In genomic region chr4:2907226-2907625, GRCh38 we compare ENCODE assay signal across 25 cellular contexts. TPM values are rescaled to one million over a fixed set of nuclear protein-coding genes. Genes with fewer than 3 reads are reported as not detected.
DNase-seq lines count a peak whose midpoint lies in the region; ATAC-seq, FAIRE-seq and TF ChIP-seq lines count a peak whose summit lies in the region.
"Had no signal": no experiment of that assay in that cellular context is flagged by ENCODE, and none has a peak within 500 bp of the region (broad histone marks: within the 10 kb centered on the region; RNA-seq: fewer than 3 reads in every experiment).

No MANE protein-coding gene starts in this region.

- DNase-seq in CD4-positive, CD25-positive, alpha-beta regulatory T cell, result no peak
- DNase-seq in kidney (peak; percentile 26), coronary artery (ENCODE audit: low spot score) (no peak)
- DNase-seq: C1 segment of cervical spinal cord, EL, endodermal cell, foreskin fibroblast, HFFc6, Kasumi-1, NCI-H69, right lobe of liver, SHP77, spleen had no signal

- H3K4me3 ChIP-seq in CD4-positive, CD25-positive, alpha-beta regulatory T cell (ENCODE audit: low read depth, low read length), result no peak overlapping the region
- H3K4me3 ChIP-seq in kidney (ENCODE audit: low read length in 2 of 2), result no peak overlapping the region
- no peak overlapping the region for H3K4me3 ChIP-seq in coronary artery
- H3K4me3 ChIP-seq: heart left ventricle, right lobe of liver, spleen, tibial nerve had no signal

- H3K27ac Mint-ChIP-seq in CD4-positive, CD25-positive, alpha-beta regulatory T cell, result peak overlapping the region in 2 of 3 donors; percentile 49 to 81
- H3K27ac Mint-ChIP-seq: activated T-helper 1 cell treated with anti-CD3 and anti-CD28 coated beads, Interleukin-12 subunit alpha, Interleukin-12 subunit beta, Interleukin-2, Interleukin-4 antibody, amounts not matched to agents 30 ng/mL and 10 ng/mL and 1 ng/mL, durations not matched to agents 14 hours and 24 hours and 36 hours; dendritic cell treated with granulocyte-macrophage colony-stimulating factor and Interleukin-4, amounts not matched to agents 40 ng/mL and 50 ng/mL, for 4 days; endodermal cell; HFFc6 had no signal

- H3K9me3 Mint-ChIP-seq in CD4-positive, CD25-positive, alpha-beta regulatory T cell, result no peaks in the 10 kb centered on the region
- H3K9me3 Mint-ChIP-seq: activated T-helper 1 cell treated with anti-CD3 and anti-CD28 coated beads, Interleukin-12 subunit alpha, Interleukin-12 subunit beta, Interleukin-2, Interleukin-4 antibody, amounts not matched to agents 30 ng/mL and 10 ng/mL and 1 ng/mL, durations not matched to agents 14 hours and 24 hours and 36 hours; dendritic cell treated with granulocyte-macrophage colony-stimulating factor and Interleukin-4, amounts not matched to agents 40 ng/mL and 50 ng/mL, for 4 days; endodermal cell; HFFc6 had no signal

- H3K4me1 ChIP-seq in CD4-positive, CD25-positive, alpha-beta regulatory T cell (ENCODE audit: control insufficient read depth, insufficient read depth, low read length, poor library complexity, severe bottlenecking), result peaks cover 11% of the 10 kb centered on the region
- no peaks in the 10 kb centered on the region for H3K4me1 ChIP-seq in kidney (ENCODE audit: control insufficient read depth in 1 of 2, insufficient read depth in 1 of 2, low read depth in 1 of 2, low read length in 2 of 2)

- no peaks in the 10 kb centered on the region for H3K27me3 ChIP-seq in CD4-positive, CD25-positive, alpha-beta regulatory T cell (ENCODE audit: control insufficient read depth, insufficient read depth, low read length)
- H3K27me3 ChIP-seq: heart left ventricle, right lobe of liver, spleen, tibial nerve had no signal

- no peak for FAIRE-seq in kidney (lab: Jason Lieb, UNC)
- FAIRE-seq: astrocyte, GM19239, H1 had no signal

- no peak overlapping the region for H3K4me3 Mint-ChIP-seq in CD4-positive, CD25-positive, alpha-beta regulatory T cell
- H3K4me3 Mint-ChIP-seq: activated T-helper 1 cell treated with anti-CD3 and anti-CD28 coated beads, Interleukin-12 subunit alpha, Interleukin-12 subunit beta, Interleukin-2, Interleukin-4 antibody, amounts not matched to agents 30 ng/mL and 10 ng/mL and 1 ng/mL, durations not matched to agents 14 hours and 24 hours and 36 hours; dendritic cell treated with granulocyte-macrophage colony-stimulating factor and Interleukin-4, amounts not matched to agents 40 ng/mL and 50 ng/mL, for 4 days; endodermal cell; HFFc6 had no signal

- peaks cover 85% of the 10 kb centered on the region for H3K36me3 ChIP-seq in CD4-positive, CD25-positive, alpha-beta regulatory T cell (ENCODE audit: control insufficient read depth, insufficient read depth, low read length)
- H3K36me3 ChIP-seq in kidney (ENCODE audit: control insufficient read depth in 1 of 2, insufficient read depth in 2 of 2, low read length in 2 of 2), result peaks cover 70 to 78% of the 10 kb centered on the region in 2 donors

- H3K27ac ChIP-seq in 22Rv1 (peak overlapping the region; percentile 68), VCaP (peak overlapping the region; percentile 98), kidney (ENCODE audit: low read depth in 2 of 2, low read length in 2 of 2) (no peak overlapping the region), coronary artery (no peak overlapping the region)
- H3K27ac ChIP-seq in CD4-positive, CD25-positive, alpha-beta regulatory T cell (ENCODE audit: insufficient read depth, low read length, poor library complexity, severe bottlenecking), result no peak overlapping the region
- H3K27ac ChIP-seq: heart left ventricle, tibial nerve had no signal

- intact Hi-C loops in kidney (cut with DNase I), result no loop called here

- H3K9me3 ChIP-seq in CD4-positive, CD25-positive, alpha-beta regulatory T cell (ENCODE audit: control insufficient read depth in 2 of 2, low read length in 2 of 2), result no peaks in the 10 kb centered on the region
- no peaks in the 10 kb centered on the region for H3K9me3 ChIP-seq in kidney (ENCODE audit: control insufficient read depth in 1 of 2, low read length in 2 of 2)
- H3K9me3 ChIP-seq: heart left ventricle, right lobe of liver, spleen, tibial nerve had no signal

- H3K27me3 Mint-ChIP-seq in CD4-positive, CD25-positive, alpha-beta regulatory T cell, result no peaks in the 10 kb centered on the region
- H3K27me3 Mint-ChIP-seq: dendritic cell treated with granulocyte-macrophage colony-stimulating factor and Interleukin-4, amounts not matched to agents 40 ng/mL and 50 ng/mL, for 4 days had no signal

- H3K36me3 Mint-ChIP-seq in CD4-positive, CD25-positive, alpha-beta regulatory T cell, result peaks cover 48% of the 10 kb centered on the region

- TF ChIP-seq CTCF in 22Rv1 (IDR thresholded peaks at IDR 0.05), result no peak
- TF ChIP-seq CTCF in VCaP (conservative IDR thresholded peaks at IDR 0.05), result no peak
- TF ChIP-seq CTCF in kidney (IDR thresholded peaks at IDR 0.05; ENCODE audit: borderline replicate concordance, extremely low read depth, insufficient read depth), result no peak
- TF ChIP-seq CTCF in coronary artery (IDR thresholded peaks at IDR 0.05), result no peak

- H3K4me1 Mint-ChIP-seq in CD4-positive, CD25-positive, alpha-beta regulatory T cell, result peaks cover 0 to 19% (median 12%) of the 10 kb centered on the region in 4 donors

- no peak overlapping the region for H3K9ac ChIP-seq in kidney (ENCODE audit: low read length in 2 of 2)

- ATAC-seq in CD4-positive, CD25-positive, alpha-beta regulatory T cell (ENCODE audit: low read depth in 2 of 2), result no peak
- no peak for ATAC-seq in esophagus mucosa
- ATAC-seq in HG03135 (IDR thresholded peaks at IDR 0.05; ENCODE audit: unreplicated experiment), result no peak
- ATAC-seq: heart left ventricle, Panc1 had no signal

RNA-seq across cellular contexts. Expression of gene NOP14, which starts 56.0 kb away (rescaled TPM):
- total RNA-seq in CD4-positive, CD25-positive, alpha-beta regulatory T cell, result 25.8 TPM
- polyA plus RNA-seq in CD4-positive, CD25-positive, alpha-beta regulatory T cell, result 10 to 100 TPM in 2 of 4 donors, 1 to 10 TPM in 2; 7.6 to 15.0 (median 9.7) TPM
- 22.0 TPM for total RNA-seq in kidney
- polyA plus RNA-seq in kidney (ENCODE audit: insufficient read depth, low read depth, low replicate concordance), result 15.1 TPM
- total RNA-seq in esophagus mucosa, result 28.7 TPM

RNA-seq across cellular contexts. Expression of gene GRK4, which starts 56.1 kb away (rescaled TPM):
- 2.8 TPM for total RNA-seq in CD4-positive, CD25-positive, alpha-beta regulatory T cell
- polyA plus RNA-seq in CD4-positive, CD25-positive, alpha-beta regulatory T cell, result 1 to 10 TPM in 2 of 4 donors, under 1 TPM in 2; 0.64 to 1.3 (median 1.0) TPM
- 4.3 TPM for total RNA-seq in kidney
- 4.3 TPM for polyA plus RNA-seq in kidney (ENCODE audit: insufficient read depth, low read depth, low replicate concordance)
- total RNA-seq in esophagus mucosa, result 2.0 TPM

Comparison
In these comparisons a context has a peak if more than half of its experiments do, and no peak if none do; other contexts are left out.
1. H3K27ac ChIP-seq: peak in 22Rv1 (single experiment) and VCaP (single experiment); none in CD4-positive, CD25-positive, alpha-beta regulatory T cell (single experiment), kidney (0 of 2) and coronary artery (0 of 2).